ENCODE assay signal across 28 cellular contexts in the genomic region with DNA sequence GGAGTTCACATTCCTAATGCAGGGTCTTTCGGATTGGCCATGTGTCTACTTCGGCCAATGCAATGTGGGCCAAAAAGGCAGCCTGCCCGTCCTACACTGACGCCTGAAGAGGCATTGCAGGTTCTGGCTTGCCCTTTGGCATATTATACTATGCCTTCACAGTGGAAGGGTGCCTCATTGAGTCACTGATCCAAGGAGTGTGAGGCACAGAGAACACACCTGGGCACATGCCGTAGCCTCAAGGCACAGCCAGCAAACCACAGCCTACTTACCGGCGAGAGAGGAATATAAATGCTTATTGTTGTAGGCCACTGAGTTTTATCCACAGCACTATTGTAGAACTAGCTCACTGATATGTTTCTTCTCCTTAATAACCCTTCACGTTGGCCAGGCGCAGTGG.
"Had no signal": no experiment of that assay in that cellular context is flagged by ENCODE, and none has a peak within 500 bp of the region (broad histone marks: within the 10 kb centered on the region; RNA-seq: fewer than 3 reads in every experiment).

No MANE protein-coding gene starts in this region.

- H3K27ac Mint-ChIP-seq: activated CD4-positive, alpha-beta memory T cell treated with anti-CD3 and anti-CD28 coated beads for 36 hours; activated CD4-positive, alpha-beta T cell treated with anti-CD3 and anti-CD28 coated beads, Interleukin-2, amount 10 ng/mL, durations not matched to agents 24 days and 14 days; activated naive CD4-positive, alpha-beta T cell treated with anti-CD3 and anti-CD28 coated beads, Interleukin-2, amount 10 ng/mL, durations not matched to agents 7 days and 5 days; activated naive CD8-positive, alpha-beta T cell treated with anti-CD3 and anti-CD28 coated beads, Interleukin-2, amount 10 ng/mL, durations not matched to agents 7 days and 5 days; activated T-cell treated with anti-CD3 and anti-CD28 coated beads, Interleukin-2, amount 50 U/mL, for 24 hours; brain; memory B cell; naive thymus-derived CD4-positive, alpha-beta T cell; stimulated activated memory B cell treated with anti-CD40 and anti-IgM and Interleukin-4, amounts not matched to agents 10 μg/mL and 1 μg/mL and 100 μg/mL, for 72 hours; T-helper 17 cell had no signal

- H3K4me1 Mint-ChIP-seq: brain had no signal

- H3K9me3 Mint-ChIP-seq: activated CD4-positive, alpha-beta memory T cell treated with anti-CD3 and anti-CD28 coated beads for 36 hours; activated CD4-positive, alpha-beta T cell treated with anti-CD3 and anti-CD28 coated beads, Interleukin-2, amount 10 ng/mL, durations not matched to agents 24 days and 14 days; activated naive CD4-positive, alpha-beta T cell treated with anti-CD3 and anti-CD28 coated beads, Interleukin-2, amount 10 ng/mL, durations not matched to agents 7 days and 5 days; activated naive CD8-positive, alpha-beta T cell treated with anti-CD3 and anti-CD28 coated beads, Interleukin-2, amount 10 ng/mL, durations not matched to agents 7 days and 5 days; activated T-cell treated with anti-CD3 and anti-CD28 coated beads, Interleukin-2, amount 50 U/mL, for 24 hours; memory B cell; stimulated activated memory B cell treated with anti-CD40 and anti-IgM and Interleukin-4, amounts not matched to agents 10 μg/mL and 1 μg/mL and 100 μg/mL, for 72 hours had no signal

- ATAC-seq: left cardiac atrium; naive thymus-derived CD4-positive, alpha-beta T cell; pancreas; psoas muscle; stimulated activated memory B cell treated with anti-CD40 and anti-IgM and Interleukin-4, amounts not matched to agents 10 μg/mL and 1 μg/mL and 100 μg/mL, for 72 hours; T-helper 17 cell had no signal

- H3K4me3 Mint-ChIP-seq: activated CD4-positive, alpha-beta memory T cell treated with anti-CD3 and anti-CD28 coated beads for 36 hours; activated CD4-positive, alpha-beta T cell treated with anti-CD3 and anti-CD28 coated beads, Interleukin-2, amount 10 ng/mL, durations not matched to agents 24 days and 14 days; activated naive CD4-positive, alpha-beta T cell treated with anti-CD3 and anti-CD28 coated beads, Interleukin-2, amount 10 ng/mL, durations not matched to agents 7 days and 5 days; activated naive CD8-positive, alpha-beta T cell treated with anti-CD3 and anti-CD28 coated beads, Interleukin-2, amount 10 ng/mL, durations not matched to agents 7 days and 5 days; activated T-cell treated with anti-CD3 and anti-CD28 coated beads, Interleukin-2, amount 50 U/mL, for 24 hours; brain; memory B cell; naive thymus-derived CD4-positive, alpha-beta T cell; stimulated activated memory B cell treated with anti-CD40 and anti-IgM and Interleukin-4, amounts not matched to agents 10 μg/mL and 1 μg/mL and 100 μg/mL, for 72 hours; T-helper 17 cell had no signal

- H3K4me1 ChIP-seq: ascending aorta, psoas muscle, sigmoid colon had no signal

- DNase-seq: activated CD4-positive, alpha-beta memory T cell treated with anti-CD3 and anti-CD28 coated beads for 36 hours; activated CD4-positive, alpha-beta T cell treated with anti-CD3 and anti-CD28 coated beads, Interleukin-2, amount 10 ng/mL, durations not matched to agents 24 days and 14 days; activated CD4-positive, CD25-positive, alpha-beta regulatory T cell treated with anti-CD3 and anti-CD28 coated beads, Interleukin-2, amount 50 U/mL, for 72 hours; activated CD8-positive, alpha-beta memory T cell treated with anti-CD3 and anti-CD28 coated beads, Interleukin-2, amount 50 U/mL, for 48 hours; activated gamma-delta T cell; activated naive CD4-positive, alpha-beta T cell treated with anti-CD3 and anti-CD28 coated beads, Interleukin-2, amount 10 ng/mL, durations not matched to agents 7 days and 5 days; activated naive CD8-positive, alpha-beta T cell treated with anti-CD3 and anti-CD28 coated beads, Interleukin-2, amount 10 ng/mL, durations not matched to agents 7 days and 5 days; activated T-cell treated with anti-CD3 and anti-CD28 coated beads, Interleukin-2, amount 50 U/mL, for 24 hours; central memory CD4-positive, alpha-beta T cell; esophagus squamous epithelium; left cardiac atrium; midbrain; naive thymus-derived CD4-positive, alpha-beta T cell; nucleus accumbens; pancreas; psoas muscle; sigmoid colon; small intestine; stimulated activated CD4-positive, alpha-beta T cell treated with anti-CD3 and anti-CD28 coated beads, Interleukin-4, amount 100 ng/mL, for 24 hours; stimulated activated CD8-positive, alpha-beta memory T cell treated with anti-CD3 and anti-CD28 coated beads, Interleukin-4, amount 100 ng/mL, for 48 hours; stomach; T-helper 17 cell; T1000; tibial artery had no signal

- H3K4me3 ChIP-seq: ascending aorta, esophagus squamous epithelium, pancreas, psoas muscle, sigmoid colon, stomach, tibial artery had no signal

- H3K27ac ChIP-seq: ascending aorta, esophagus squamous epithelium, pancreas, psoas muscle, sigmoid colon, stomach, tibial artery had no signal

- H3K36me3 ChIP-seq: ascending aorta, esophagus squamous epithelium, pancreas, sigmoid colon, stomach, tibial artery had no signal

- H3K9me3 ChIP-seq: ascending aorta, esophagus squamous epithelium, pancreas, psoas muscle, sigmoid colon, stomach, tibial artery had no signal

- H3K27me3 Mint-ChIP-seq: activated CD4-positive, alpha-beta memory T cell treated with anti-CD3 and anti-CD28 coated beads for 36 hours; memory B cell; stimulated activated memory B cell treated with anti-CD40 and anti-IgM and Interleukin-4, amounts not matched to agents 10 μg/mL and 1 μg/mL and 100 μg/mL, for 72 hours had no signal

- H3K36me3 Mint-ChIP-seq: activated CD4-positive, alpha-beta memory T cell treated with anti-CD3 and anti-CD28 coated beads for 36 hours; activated naive CD4-positive, alpha-beta T cell treated with anti-CD3 and anti-CD28 coated beads, Interleukin-2, amount 10 ng/mL, durations not matched to agents 7 days and 5 days; activated naive CD8-positive, alpha-beta T cell treated with anti-CD3 and anti-CD28 coated beads, Interleukin-2, amount 10 ng/mL, durations not matched to agents 7 days and 5 days; brain; memory B cell; naive thymus-derived CD4-positive, alpha-beta T cell; stimulated activated memory B cell treated with anti-CD40 and anti-IgM and Interleukin-4, amounts not matched to agents 10 μg/mL and 1 μg/mL and 100 μg/mL, for 72 hours had no signal

- H3K27me3 ChIP-seq: ascending aorta, pancreas, sigmoid colon, stomach, tibial artery had no signal
